Comparison of ENCODE assay signal across 33 cellular contexts in the genomic region with DNA sequence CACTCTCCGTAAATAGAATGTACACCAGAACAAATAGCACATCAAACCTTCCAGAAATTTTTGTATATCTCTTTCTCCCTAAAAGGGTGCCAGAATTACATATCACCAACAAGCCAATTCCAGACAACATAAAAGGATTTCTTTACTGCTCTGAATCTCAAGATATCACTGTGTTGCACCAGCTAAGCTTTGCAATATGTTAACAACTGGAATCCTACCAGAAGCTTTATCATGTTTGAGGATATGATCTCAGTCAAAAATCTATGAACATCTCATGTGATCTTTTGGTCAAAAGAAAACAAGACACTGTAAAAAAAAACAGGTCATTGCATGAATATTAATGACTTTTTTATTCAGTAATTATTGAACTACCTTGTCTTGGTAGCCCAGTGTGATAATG.
"Had no signal": no experiment of that assay in that cellular context is flagged by ENCODE, and none has a peak within 500 bp of the region (broad histone marks: within the 10 kb centered on the region; RNA-seq: fewer than 3 reads in every experiment).

No MANE protein-coding gene starts in this region.

- DNase-seq: Karpas-422, Kasumi-1, KG1, MG63, MM.1S, MV-4-11, NCI-H1048, NCI-H1092, NCI-H1092 treated with DMSO at 0.1 percent for 48 hours, NCI-H1105, NCI-H1105 treated with DMSO at 0.1 percent for 48 hours, NCI-H1417, NCI-H1417 treated with DMSO at 0.1 percent for 48 hours, NCI-H1436, NCI-H1436 treated with DMSO at 0.1 percent for 48 hours, NCI-H146, NCI-H1694, NCI-H1694 treated with DMSO at 0.1 percent for 48 hours, NCI-H187, NCI-H187 treated with DMSO at 0.1 percent for 48 hours, NCI-H1930, NCI-H2029, NCI-H2029 treated with DMSO at 0.1 percent for 48 hours, NCI-H2081, NCI-H2081 treated with DMSO at 0.1 percent for 48 hours, NCI-H2107, NCI-H2171, NCI-H2171 treated with DMSO at 0.1 percent for 48 hours, NCI-H2227 treated with DMSO at 0.1 percent for 48 hours, NCI-H345, NCI-H446, NCI-H446 treated with DMSO at 0.1 percent for 48 hours, NCI-H510A had no signal
